Comparison of ENCODE assay signal across 8 cellular contexts in genomic region chr17:16407911-16408588, GRCh38. TPM values are rescaled to one million over a fixed set of nuclear protein-coding genes. Genes with fewer than 3 reads are reported as not detected.
A peak's percentile ranks its signal among the peaks of the same experiment; 100 is the strongest.
DNase-seq lines count a peak whose midpoint lies in the region; ATAC-seq and TF ChIP-seq lines count a peak whose summit lies in the region.

No MANE protein-coding gene starts in this region.

- TF ChIP-seq CTCF in fibroblast of pulmonary artery (IDR thresholded peaks at IDR 0.05; ENCODE audit: low read length, missing control alignments) = no peak
- no peak for TF ChIP-seq CTCF in nephron progenitor cell (IDR thresholded peaks at IDR 0.05)

- H3K27ac Mint-ChIP-seq in nephron progenitor cell = no peak overlapping the region

- H3K27me3 Mint-ChIP-seq in nephron progenitor cell (ENCODE audit: low read depth, poor library complexity) = peaks cover 9% of the 10 kb centered on the region

- DNase-seq in ELR (ENCODE audit: low read depth) (peak; percentile 43), SK-MEL-5 (ENCODE audit: low read depth, low spot score) (peak; percentile 72), fibroblast of pulmonary artery (ENCODE audit: low read depth) (peak; percentile 63), nephron progenitor cell (peak; percentile 18), HPDE6-E6E7 (ENCODE audit: extremely low spot score) (no peak)
- no peak for DNase-seq in stimulated activated CD4-positive, alpha-beta T cell treated with anti-CD3 and anti-CD28 coated beads, Interleukin-4, amount 100 ng/mL, for 24 hours

- ATAC-seq in GM19455 (IDR thresholded peaks at IDR 0.05; ENCODE audit: unreplicated experiment) (peak; percentile 87), HG03469 (IDR thresholded peaks at IDR 0.05; ENCODE audit: unreplicated experiment) (peak; percentile 80)

- H3K9me3 Mint-ChIP-seq in nephron progenitor cell = no peaks in the 10 kb centered on the region

- in situ Hi-C loops in SK-MEL-5 (cut with HindIII; ENCODE audit: low pct_unique_long_range_greater_than_20kb, low sequenced_read_pairs) = no loop called here

- no peak overlapping the region for H3K4me3 ChIP-seq in fibroblast of pulmonary artery (replicated peaks; ENCODE audit: low read depth, low read length)

- peak overlapping the region; percentile 60 for H3K4me3 Mint-ChIP-seq in nephron progenitor cell

- no peaks in the 10 kb centered on the region for H3K36me3 Mint-ChIP-seq in nephron progenitor cell (ENCODE audit: low read depth)

- H3K4me1 Mint-ChIP-seq in nephron progenitor cell = peaks cover 23% of the 10 kb centered on the region

RNA-seq across cellular contexts. Expression of gene TRPV2, which starts 7.3 kb away (rescaled TPM):
- total RNA-seq in SK-MEL-5 (2014; rRNA removed; shearing (Covaris generic)) = 208 and 236 TPM in 2 replicates
- 191 and 204 TPM in 2 replicates for polyA plus RNA-seq in SK-MEL-5 (2015; cell fraction: cytosol; rRNA removed)
- 139 and 188 TPM in 2 replicates for polyA plus RNA-seq in SK-MEL-5 (2015; cell fraction: nucleus; rRNA removed)

RNA-seq across cellular contexts. Expression of gene UBB, which starts 27.2 kb away (rescaled TPM):
- total RNA-seq in SK-MEL-5 (2014; rRNA removed; shearing (Covaris generic)) = 7,095 and 8,296 TPM in 2 replicates
- polyA plus RNA-seq in SK-MEL-5 (2015; cell fraction: cytosol; rRNA removed) = 3,041 and 4,491 TPM in 2 replicates
- 448 and 525 TPM in 2 replicates for polyA plus RNA-seq in SK-MEL-5 (2015; cell fraction: nucleus; rRNA removed)

RNA-seq across cellular contexts. Expression of gene CENPV, which starts 54.8 kb away (rescaled TPM):
- total RNA-seq in SK-MEL-5 (2014; rRNA removed; shearing (Covaris generic)) = 3.5 and 7.2 TPM in 2 replicates
- polyA plus RNA-seq in SK-MEL-5 (2015; cell fraction: cytosol; rRNA removed) = 4.5 and 4.6 TPM in 2 replicates
- 7.5 and 16.7 TPM in 2 replicates for polyA plus RNA-seq in SK-MEL-5 (2015; cell fraction: nucleus; rRNA removed)

Comparison
In these comparisons a context has a peak if more than half of its experiments do, and no peak if none do; other contexts are left out.
1. DNase-seq: peak in ELR (single experiment), SK-MEL-5 (single experiment), fibroblast of pulmonary artery (single experiment) and nephron progenitor cell (single experiment); none in HPDE6-E6E7 (single experiment) and stimulated activated CD4-positive, alpha-beta T cell treated with anti-CD3 and anti-CD28 coated beads, Interleukin-4, amount 100 ng/mL, for 24 hours (single experiment).